In genomic region chr1:11978290-11978689, GRCh38 we compare ENCODE assay signal across 22 cellular contexts. TPM values are rescaled to one million over a fixed set of nuclear protein-coding genes. Genes with fewer than 3 reads are reported as not detected.
DNase-seq lines count a peak whose midpoint lies in the region; ATAC-seq, FAIRE-seq and TF ChIP-seq lines count a peak whose summit lies in the region.
"Had no signal": no experiment of that assay in that cellular context is flagged by ENCODE, and none has a peak within 500 bp of the region (broad histone marks: within the 10 kb centered on the region; RNA-seq: fewer than 3 reads in every experiment).

No MANE protein-coding gene starts in this region.

- H3K4me2 ChIP-seq in H9 (ENCODE audit: insufficient read depth, insufficient read length, low read length) = no peak overlapping the region

- no CpG with 5 or more reads among the region's 9 CpGs for WGBS in H9 (ENCODE audit: extremely low coverage, insufficient read length, low lambda C conversion rate)

- no peak overlapping the region for H2BK120ac ChIP-seq in H9 (ENCODE audit: low read depth, low read length, poor library complexity, severe bottlenecking)

- no peak overlapping the region for H3K56ac ChIP-seq in H9 (ENCODE audit: insufficient read length, low read depth, low read length)

- peaks cover 15% of the 10 kb centered on the region for H3K4me1 ChIP-seq in RWPE2 (ENCODE audit: insufficient read depth, poor library complexity, severe bottlenecking)
- no peaks in the 10 kb centered on the region; the same call in 1 of the 2 replicates for H3K4me1 ChIP-seq in H9 (ENCODE audit: insufficient read depth, low read length)

- H3K4me1 Mint-ChIP-seq in neural crest cell = peaks cover 24% of the 10 kb centered on the region
- peaks cover 14 to 20% of the 10 kb centered on the region in 2 experiments for H3K4me1 Mint-ChIP-seq in H9

- no peak overlapping the region for H2BK12ac ChIP-seq in H9 (ENCODE audit: insufficient read length, low read depth, low read length)

- no peaks in the 10 kb centered on the region for H3K27me3 ChIP-seq in RWPE2 (ENCODE audit: insufficient read depth, poor library complexity, severe bottlenecking)
- no peaks in the 10 kb centered on the region for H3K27me3 ChIP-seq in H9 (ENCODE audit: insufficient read depth, low read length)
- H3K27me3 ChIP-seq: BE2C, suprapubic skin, vagina had no signal

- no peaks in the 10 kb centered on the region for H4K20me1 ChIP-seq in H9 (ENCODE audit: control insufficient read depth, insufficient read depth, insufficient read length)

- H3K14ac ChIP-seq in H9 (ENCODE audit: insufficient read depth, low read length) = no peak overlapping the region; the same call in 1 of the 2 replicates

- H3K27ac ChIP-seq in RWPE2 (ENCODE audit: poor library complexity, severe bottlenecking) = peak overlapping the region; percentile 87
- no peak overlapping the region for H3K27ac ChIP-seq in H9 (ENCODE audit: insufficient read length, low read depth, low read length)

- no peak overlapping the region for H3K27ac Mint-ChIP-seq in neural crest cell (ENCODE audit: unreplicated experiment)
- no peak overlapping the region for H3K27ac Mint-ChIP-seq in H9
- H3K27ac Mint-ChIP-seq: activated naive CD8-positive, alpha-beta T cell treated with anti-CD3 and anti-CD28 coated beads, Interleukin-2, amount 50 U/mL, for 24 hours; T-helper 1 cell treated with Interleukin-12 subunit alpha and Interleukin-12 subunit beta and Interleukin-4 antibody, amounts not matched to agents 30 μg/mL and 1 μg/mL, for 36 hours had no signal

- no peaks in the 10 kb centered on the region for H3K79me1 ChIP-seq in H9 (ENCODE audit: insufficient read depth, low read depth, low read length, poor library complexity, severe bottlenecking)

- H3K23me2 ChIP-seq in H9 (ENCODE audit: insufficient read length, low read depth, low read length, poor library complexity, severe bottlenecking) = peaks cover 9% of the 10 kb centered on the region

- no peak overlapping the region for H3K4ac ChIP-seq in H9 (ENCODE audit: low read depth, low read length)

- no peaks in the 10 kb centered on the region; the same call in 1 of the 2 replicates for H3K79me2 ChIP-seq in H9 (ENCODE audit: insufficient read depth, low read length)

- H3K23ac ChIP-seq in H9 (ENCODE audit: insufficient read length, low read depth, low read length) = no peak overlapping the region

- no peak overlapping the region for H4K5ac ChIP-seq in H9 (ENCODE audit: insufficient read length, low read depth, low read length)

- DNase-seq in NOMO-1 treated with DMSO at 0.1 percent for 48 hours (lab: John Stamatoyannopoulos, UW; ENCODE audit: unreplicated experiment) (peak; percentile 9), NOMO-1 treated with dmso at 0.1 percent for 144 hours (lab: John Stamatoyannopoulos, UW; ENCODE audit: unreplicated experiment) (no peak), GM12891 (ENCODE audit: insufficient read length, low spot score) (no peak), RWPE2 (ENCODE audit: low spot score) (no peak), neural crest cell (ENCODE audit: low read depth, low spot score) (no peak), DMS153 treated with DMSO at 0.1 percent for 48 hours (lab: John Stamatoyannopoulos, UW; ENCODE audit: unreplicated experiment) (no peak), H9 (no peak), HuH-7.5 (ENCODE audit: low spot score) (no peak)
- DNase-seq: activated CD8-positive, alpha-beta memory T cell treated with anti-CD3 and anti-CD28 coated beads, Interleukin-2, amount 50 U/mL, for 48 hours; activated effector memory CD4-positive, alpha-beta T cell treated with Interleukin-2 at 50 U/mL for 16 hours; activated naive CD8-positive, alpha-beta T cell treated with anti-CD3 and anti-CD28 coated beads, Interleukin-2, amount 50 U/mL, for 24 hours; BE2C; dermis blood vessel endothelial cell; kidney; NCI-H2081 treated with DMSO at 0.1 percent for 48 hours; NK-92 treated with Interleukin-12 subunit alpha and Interleukin-12 subunit beta, amount 100 ng/mL, for 24 hours; SHP77 treated with DMSO at 0.1 percent for 48 hours had no signal

- no peak overlapping the region for H3K4me3 ChIP-seq in RWPE2 (ENCODE audit: severe bottlenecking)
- H3K4me3 ChIP-seq: vagina had no signal

- H2BK15ac ChIP-seq in H9 (ENCODE audit: low read depth, low read length) = no peak overlapping the region; the same call in 1 of the 2 replicates

- H3T11ph ChIP-seq in H9 (ENCODE audit: low read length) = no peak overlapping the region

- ATAC-seq in RWPE2 (ENCODE audit: low read depth) = no peak
- ATAC-seq: activated naive CD8-positive, alpha-beta T cell treated with anti-CD3 and anti-CD28 coated beads, Interleukin-2, amount 50 U/mL, for 24 hours; right cardiac atrium had no signal

- no peak for TF ChIP-seq POLR2A in GM12891 (IDR thresholded peaks at IDR 0.05; ENCODE audit: low read depth, low read length)

- H3K9me3 ChIP-seq in RWPE2 (ENCODE audit: severe bottlenecking) (no peaks in the 10 kb centered on the region), H9 (ENCODE audit: control insufficient read depth, low read depth, low read length) (no peaks in the 10 kb centered on the region)
- H3K9me3 ChIP-seq: BE2C, suprapubic skin, vagina had no signal

- H3K9me3 Mint-ChIP-seq in neural crest cell (no peaks in the 10 kb centered on the region), H9 (no peaks in the 10 kb centered on the region)
- H3K9me3 Mint-ChIP-seq: activated naive CD8-positive, alpha-beta T cell treated with anti-CD3 and anti-CD28 coated beads, Interleukin-2, amount 50 U/mL, for 24 hours; memory B cell; T-helper 1 cell treated with Interleukin-12 subunit alpha and Interleukin-12 subunit beta and Interleukin-4 antibody, amounts not matched to agents 30 μg/mL and 1 μg/mL, for 36 hours had no signal

- H2BK5ac ChIP-seq in H9 (ENCODE audit: insufficient read length, low read length) = no peak overlapping the region

- H2AK5ac ChIP-seq in H9 (ENCODE audit: insufficient read length, low read length) = no peak overlapping the region

- H3K36me3 ChIP-seq in RWPE2 (ENCODE audit: low read depth) = peaks cover 21% of the 10 kb centered on the region

- no peak overlapping the region for H2AFZ ChIP-seq in H9 (ENCODE audit: low read length)

- H4K91ac ChIP-seq in H9 (ENCODE audit: insufficient read length, low read depth, low read length) = no peak overlapping the region

- no peak for FAIRE-seq in GM12891 (lab: Jason Lieb, UNC)
- FAIRE-seq: kidney had no signal

- H3K4me3 Mint-ChIP-seq in neural crest cell (peak overlapping the region; percentile 41), H9 (no peak overlapping the region)
- H3K4me3 Mint-ChIP-seq: activated naive CD8-positive, alpha-beta T cell treated with anti-CD3 and anti-CD28 coated beads, Interleukin-2, amount 50 U/mL, for 24 hours; memory B cell; T-helper 1 cell treated with Interleukin-12 subunit alpha and Interleukin-12 subunit beta and Interleukin-4 antibody, amounts not matched to agents 30 μg/mL and 1 μg/mL, for 36 hours had no signal

- H4K8ac ChIP-seq in H9 (replicated peaks; ENCODE audit: insufficient read length, low read depth, low read length) = no peak overlapping the region

- no peak overlapping the region for H2BK20ac ChIP-seq in H9 (ENCODE audit: low read depth, low read length, poor library complexity, severe bottlenecking)

- H3K27me3 Mint-ChIP-seq in neural crest cell (ENCODE audit: low read depth) = no peaks in the 10 kb centered on the region
- H3K27me3 Mint-ChIP-seq in H9 (ENCODE audit: low read depth) = no peaks in the 10 kb centered on the region; the same call in 1 of the 2 replicates
- H3K27me3 Mint-ChIP-seq: activated naive CD8-positive, alpha-beta T cell treated with anti-CD3 and anti-CD28 coated beads, Interleukin-2, amount 50 U/mL, for 24 hours; memory B cell had no signal

- no peaks in the 10 kb centered on the region for H3K36me3 Mint-ChIP-seq in neural crest cell (ENCODE audit: low read depth)
- H3K36me3 Mint-ChIP-seq in H9 (ENCODE audit: insufficient read depth in 1 of 3, low read depth in 3 of 3) = peaks cover 19 to 42% (median 30%) of the 10 kb centered on the region in 3 experiments; a peak in 5 of 7 replicates

- no peak for TF ChIP-seq CTCF in RWPE2 (IDR thresholded peaks at IDR 0.05; ENCODE audit: poor library complexity, severe bottlenecking)
- no peak for TF ChIP-seq CTCF in neural crest cell (conservative IDR thresholded peaks at IDR 0.05)
- no peak for TF ChIP-seq CTCF in H9 (conservative IDR thresholded peaks at IDR 0.05)

- no peak overlapping the region for H3K18ac ChIP-seq in H9 (ENCODE audit: insufficient read length, low read depth, low read length)

- no peak overlapping the region for H3K9ac ChIP-seq in H9 (ENCODE audit: extremely low read depth, insufficient read length, low read length)

TF ChIP-seq in GM12891, 5 proteins besides CTCF, POLR2A, EP300 and RAD21:
- TF ChIP-seq SPI1 (IDR thresholded peaks at IDR 0.05; ENCODE audit: low read depth, low read length) (0 out of 2 replicates have a peak, but pooled peaks have one; percentile 18), POLR2AphosphoS5 (IDR thresholded peaks at IDR 0.05; ENCODE audit: low read depth, low read length) (no peak)

RNA-seq across cellular contexts. Expression of gene MFN2, which starts 2.0 kb away (rescaled TPM):
- 29.8 TPM for polyA plus RNA-seq in GM12891 (2012; ENCODE audit: low read depth, missing spikeins)
- total RNA-seq in neural crest cell = 78.9 and 80.1 TPM in 2 replicates
- total RNA-seq in H9 (2021) = 61.4 and 63.3 TPM in 2 replicates

RNA-seq across cellular contexts. Expression of gene MIIP, which starts 41.0 kb away (rescaled TPM):
- 43.9 TPM for polyA plus RNA-seq in GM12891 (2012; ENCODE audit: low read depth, missing spikeins)
- total RNA-seq in neural crest cell (50.1 and 50.4 TPM in 2 replicates), H9 (2021) (52.3 and 54.1 TPM in 2 replicates)

RNA-seq across cellular contexts. Expression of gene PLOD1, which starts 43.8 kb away (rescaled TPM):
- 46.7 TPM for polyA plus RNA-seq in GM12891 (2012; ENCODE audit: low read depth, missing spikeins)
- 58.7 and 62.6 TPM in 2 replicates for total RNA-seq in neural crest cell
- total RNA-seq in H9 (2021) = 57.0 TPM in 2 replicates

RNA-seq across cellular contexts. Expression of gene KIAA2013, which starts 52.1 kb away (rescaled TPM):
- polyA plus RNA-seq in GM12891 (2012; ENCODE audit: low read depth, missing spikeins) = 30.4 TPM
- 35.0 and 39.4 TPM in 2 replicates for total RNA-seq in neural crest cell
- total RNA-seq in H9 (2021) = 45.7 and 46.8 TPM in 2 replicates
